In genomic region chr21:38833122-38833521, GRCh38 we compare ENCODE assay signal across 19 cellular contexts. TPM values are rescaled to one million over a fixed set of nuclear protein-coding genes. Genes with fewer than 3 reads are reported as not detected.
DNase-seq lines count a peak whose midpoint lies in the region; ATAC-seq and TF ChIP-seq lines count a peak whose summit lies in the region.
"Had no signal": no experiment of that assay in that cellular context is flagged by ENCODE, and none has a peak within 500 bp of the region (broad histone marks: within the 10 kb centered on the region; RNA-seq: fewer than 3 reads in every experiment).

No MANE protein-coding gene starts in this region.

- peaks cover 7 to 42% (median 27%) of the 10 kb centered on the region in 10 experiments for H3K4me1 ChIP-seq in BLaER1 treated with 17β-estradiol and CSF1 and Interleukin-3, amounts not matched to agents 10 nM and 100 nM
- H3K4me1 ChIP-seq in left lung = peaks cover 5 to 29% of the 10 kb centered on the region in 2 donors

- H4K20me1 ChIP-seq in BLaER1 treated with 17β-estradiol and CSF1 and Interleukin-3, amounts not matched to agents 10 nM and 100 nM = no peaks in the 10 kb centered on the region

- in situ Hi-C loops in brain microvascular endothelial cell (cut with HindIII; ENCODE audit: low pct_ligation_motif_present, low sequenced_read_pairs) = no loop called here

- no peaks in the 10 kb centered on the region for H3K9me3 Mint-ChIP-seq in HFFc6
- H3K9me3 Mint-ChIP-seq: naive B cell; stimulated activated effector memory CD8-positive, alpha-beta T cell treated with anti-CD3 and anti-CD28 coated beads, Interleukin-12 subunit alpha, Interleukin-12 subunit beta, amount 100 ng/mL, for 72 hours had no signal

- TF ChIP-seq CTCF in HFFc6 (IDR thresholded peaks at IDR 0.05) = peak; percentile 24; the same call in 1 of the 2 replicates
- TF ChIP-seq CTCF in brain microvascular endothelial cell (IDR thresholded peaks at IDR 0.05; ENCODE audit: low read depth, low read length, missing control alignments) = peak; percentile 38
- TF ChIP-seq CTCF in left lung (IDR thresholded peaks at IDR 0.05) = no peak

- H3K9me3 ChIP-seq in BLaER1 treated with 17β-estradiol and CSF1 and Interleukin-3, amounts not matched to agents 10 nM and 100 nM (replicated peaks in 1 of 11) = peaks cover 0 to 9% (median under 1%) of the 10 kb centered on the region in 11 experiments; a peak in 11 of 22 replicates
- H3K9me3 ChIP-seq in left lung = no peaks in the 10 kb centered on the region
- H3K9me3 ChIP-seq: pancreas, thoracic aorta had no signal

- peak overlapping the region in 9 of 11 experiments; percentile 80 to 95 (median 87); a peak in 14 of 22 replicates for H3K27ac ChIP-seq in BLaER1 treated with 17β-estradiol and CSF1 and Interleukin-3, amounts not matched to agents 10 nM and 100 nM
- H3K27ac ChIP-seq in brain microvascular endothelial cell (no peak overlapping the region), left lung (no peak overlapping the region)
- H3K27ac ChIP-seq: dorsolateral prefrontal cortex, pancreas, thoracic aorta had no signal

- no peaks in the 10 kb centered on the region for H3K27me3 Mint-ChIP-seq in HFFc6 (ENCODE audit: insufficient read depth)

- no peaks in the 10 kb centered on the region for H3K36me3 ChIP-seq in BLaER1 treated with 17β-estradiol and CSF1 and Interleukin-3, amounts not matched to agents 10 nM and 100 nM
- H3K36me3 ChIP-seq in brain microvascular endothelial cell (replicated peaks) = no peaks in the 10 kb centered on the region
- no peaks in the 10 kb centered on the region for H3K36me3 ChIP-seq in left lung
- H3K36me3 ChIP-seq: pancreas, thoracic aorta had no signal

- H3K4me1 Mint-ChIP-seq in HFFc6 (ENCODE audit: low read depth) = peaks cover 24% of the 10 kb centered on the region

- peak overlapping the region in 5 of 11 experiments; percentile 31 to 95 (median 80); a peak in 9 of 22 replicates for H3K4me2 ChIP-seq in BLaER1 treated with 17β-estradiol and CSF1 and Interleukin-3, amounts not matched to agents 10 nM and 100 nM

- no peak for DNase-seq in HFFc6
- DNase-seq in brain microvascular endothelial cell = no peak
- DNase-seq in islet precursor cell = peak; percentile 40
- DNase-seq in left lung = no peak
- no peak for DNase-seq in stimulated activated naive CD4-positive, alpha-beta T cell treated with Interleukin-2 at 50 U/mL for 16 hours (lab: John Stamatoyannopoulos, UW)
- DNase-seq: ACHN; activated effector memory CD4-positive, alpha-beta T cell treated with anti-CD3 and anti-CD28 coated beads, Interleukin-2, amount 50 U/mL, for 16 hours; dorsolateral prefrontal cortex; GDM1; HCEC 1CT; mesendoderm; naive B cell; NCI-H2107; pancreas had no signal

- H3K9ac ChIP-seq in BLaER1 treated with 17β-estradiol and CSF1 and Interleukin-3, amounts not matched to agents 10 nM and 100 nM = no peak overlapping the region

- intact Hi-C loops in left lung (cut with DNase I) = no loop called here

- H3K36me3 Mint-ChIP-seq in HFFc6 (ENCODE audit: low read depth) = no peaks in the 10 kb centered on the region
- H3K36me3 Mint-ChIP-seq: naive B cell; stimulated activated effector memory CD8-positive, alpha-beta T cell treated with anti-CD3 and anti-CD28 coated beads, Interleukin-12 subunit alpha, Interleukin-12 subunit beta, amount 100 ng/mL, for 72 hours had no signal

- ATAC-seq in GM19324 (IDR thresholded peaks at IDR 0.05; ENCODE audit: low FRiP score, unreplicated experiment) (no peak), GM21786 (IDR thresholded peaks at IDR 0.05; ENCODE audit: unreplicated experiment) (no peak), left lung (no peak)
- ATAC-seq: pancreas; stimulated activated effector memory CD8-positive, alpha-beta T cell treated with anti-CD3 and anti-CD28 coated beads, Interleukin-12 subunit alpha, Interleukin-12 subunit beta, amount 100 ng/mL, for 72 hours had no signal

- no peak overlapping the region for H3K4me3 Mint-ChIP-seq in HFFc6
- H3K4me3 Mint-ChIP-seq: naive B cell; stimulated activated effector memory CD8-positive, alpha-beta T cell treated with anti-CD3 and anti-CD28 coated beads, Interleukin-12 subunit alpha, Interleukin-12 subunit beta, amount 100 ng/mL, for 72 hours had no signal

- H3K4me3 ChIP-seq in BLaER1 treated with 17β-estradiol and CSF1 and Interleukin-3, amounts not matched to agents 10 nM and 100 nM = no peak overlapping the region
- H3K4me3 ChIP-seq in brain microvascular endothelial cell (ENCODE audit: low read depth, low read length) (no peak overlapping the region), left lung (no peak overlapping the region)
- H3K4me3 ChIP-seq: dorsolateral prefrontal cortex, pancreas, thoracic aorta had no signal

- H3K27me3 ChIP-seq in BLaER1 treated with 17β-estradiol and CSF1 and Interleukin-3, amounts not matched to agents 10 nM and 100 nM = no peaks in the 10 kb centered on the region
- H3K27me3 ChIP-seq in brain microvascular endothelial cell (replicated peaks) (no peaks in the 10 kb centered on the region), left lung (no peaks in the 10 kb centered on the region)
- H3K27me3 ChIP-seq: dorsolateral prefrontal cortex, pancreas had no signal

- no peak overlapping the region for H3K27ac Mint-ChIP-seq in HFFc6
- H3K27ac Mint-ChIP-seq: naive B cell; stimulated activated effector memory CD8-positive, alpha-beta T cell treated with anti-CD3 and anti-CD28 coated beads, Interleukin-12 subunit alpha, Interleukin-12 subunit beta, amount 100 ng/mL, for 72 hours had no signal

RNA-seq across cellular contexts. Expression of gene ETS2, which starts 27.4 kb away (rescaled TPM):
- total RNA-seq in HFFc6 (2021; fragmentation: NEBNext Ultra II Directional; extraction: Animal tissue kit (Norgen Biotek cat#: 25700)) = 10 to 100 TPM; 23.2 to 33.3 (median 29.0) TPM
- total RNA-seq in left lung = 100 to 1,000 TPM in 1 of 2 donors, 10 to 100 TPM in 1; 93.2 to 129 TPM

Comparison
In these comparisons a context has a peak if more than half of its experiments do, and no peak if none do; other contexts are left out.
1. H3K27ac ChIP-seq: peak in BLaER1 treated with 17β-estradiol and CSF1 and Interleukin-3, amounts not matched to agents 10 nM and 100 nM (9 of 11); none in brain microvascular endothelial cell (single experiment) and left lung (0 of 2).
2. CTCF ChIP-seq: peak in HFFc6 (single experiment) and brain microvascular endothelial cell (single experiment); none in left lung (0 of 2).